Comparison of ENCODE assay signal across 25 cellular contexts in genomic region chr3:72130565-72130964, GRCh38.
"Had no signal": no experiment of that assay in that cellular context is flagged by ENCODE, and none has a peak within 500 bp of the region (broad histone marks: within the 10 kb centered on the region; RNA-seq: fewer than 3 reads in every experiment).

No MANE protein-coding gene starts in this region.

- H3K9ac ChIP-seq: neural progenitor cell, parathyroid adenoma had no signal

- H3K27ac ChIP-seq: neural progenitor cell, ovary, parathyroid adenoma, psoas muscle, stomach, thoracic aorta, thyroid gland, tibial nerve, upper lobe of left lung had no signal

- H3K9me3 ChIP-seq: ovary, psoas muscle, right lobe of liver, sigmoid colon, stomach, thoracic aorta, thyroid gland, upper lobe of left lung had no signal

- H3K4me2 ChIP-seq: neural progenitor cell had no signal

- H2AFZ ChIP-seq: neural progenitor cell, parathyroid adenoma had no signal

- H3K4me1 ChIP-seq: neural progenitor cell, parathyroid adenoma, thyroid gland, upper lobe of left lung had no signal

- ATAC-seq: natural killer cell; right cardiac atrium; right lobe of liver; stimulated activated effector memory CD8-positive, alpha-beta T cell treated with anti-CD3 and anti-CD28 coated beads, Interleukin-12 subunit alpha, Interleukin-12 subunit beta, amount 100 ng/mL, for 72 hours; stimulated activated naive B cell treated with anti-CD40 and anti-IgM and Interleukin-4, amounts not matched to agents 10 μg/mL and 1 μg/mL and 100 μg/mL, for 72 hours had no signal

- H3K4me3 ChIP-seq: neural progenitor cell, ovary, psoas muscle, right lobe of liver, sigmoid colon, stomach, thoracic aorta, thyroid gland, tibial nerve, upper lobe of left lung had no signal

- H3K36me3 ChIP-seq: neural progenitor cell, ovary, right lobe of liver, sigmoid colon, stomach, thoracic aorta, thyroid gland, tibial nerve, upper lobe of left lung had no signal

- H3K79me2 ChIP-seq: parathyroid adenoma had no signal

- FAIRE-seq: small intestine, urothelium cell line had no signal

- H3K27me3 ChIP-seq: neural progenitor cell, ovary, right lobe of liver, sigmoid colon, stomach, thyroid gland, tibial nerve, upper lobe of left lung had no signal

- DNase-seq: natural killer cell; occipital lobe; ovary; posterior cingulate gyrus; psoas muscle; right cardiac atrium; right lobe of liver; sigmoid colon; small intestine; stimulated activated CD4-positive, alpha-beta T cell treated with anti-CD3 and anti-CD28 coated beads, Interleukin-15, amount 100 ng/mL, for 24 hours; stimulated activated CD4-positive, alpha-beta T cell treated with anti-CD3 and anti-CD28 coated beads, Interleukin-2, amount 100 ng/mL, for 24 hours; stimulated activated CD4-positive, alpha-beta T cell treated with anti-CD3 and anti-CD28 coated beads, Interleukin-2, amount 100 ng/mL, for 48 hours; stimulated activated CD4-positive, alpha-beta T cell treated with anti-CD3 and anti-CD28 coated beads, Interleukin-4, amount 100 ng/mL, for 24 hours; stimulated activated naive B cell treated with anti-CD40 and anti-IgM and Interleukin-4, amounts not matched to agents 10 μg/mL and 1 μg/mL and 100 μg/mL, for 72 hours; stimulated activated naive CD4-positive, alpha-beta T cell treated with Interleukin-2 at 50 U/mL for 16 hours; stomach; thyroid gland; trophoblast cell; upper lobe of left lung had no signal
